9 cellular contexts compared by ENCODE assay signal in genomic region chr22:44667829-44668189, GRCh38. TPM values are rescaled to one million over a fixed set of nuclear protein-coding genes. Genes with fewer than 3 reads are reported as not detected.
DNase-seq lines count a peak whose midpoint lies in the region; ATAC-seq lines count a peak whose summit lies in the region.
"Had no signal": no experiment of that assay in that cellular context is flagged by ENCODE, and none has a peak within 500 bp of the region (broad histone marks: within the 10 kb centered on the region; RNA-seq: fewer than 3 reads in every experiment).

No MANE protein-coding gene starts in this region.

- no peak overlapping the region for H2BK120ac ChIP-seq in neuronal stem cell (ENCODE audit: low read depth, low read length)

- peak overlapping the region in 1 of 2 donors; percentile 33 for H3K9ac ChIP-seq in duodenal mucosa (ENCODE audit: low read depth in 1 of 2, low read length in 2 of 2)
- H3K9ac ChIP-seq in neuronal stem cell (ENCODE audit: low read depth, low read length, poor library complexity): no peak overlapping the region

- peak; percentile 24 for DNase-seq in stimulated activated CD4-positive, alpha-beta T cell treated with anti-CD3 and anti-CD28 coated beads, Interleukin-12 subunit alpha, Interleukin-12 subunit beta, amount 100 ng/mL, for 4 hours
- no peak for DNase-seq in stimulated activated CD4-positive, alpha-beta T cell treated with anti-CD3 and anti-CD28 coated beads, Interleukin-2, amount 100 ng/mL, for 48 hours
- no peak for DNase-seq in neuronal stem cell (ENCODE audit: low spot score)
- no peak for DNase-seq in 8988T
- DNase-seq in DMS153 (lab: John Stamatoyannopoulos, UW): no peak
- DNase-seq in NCI-H187 (lab: John Stamatoyannopoulos, UW): no peak
- DNase-seq: Karpas-422 had no signal

- H3K23ac ChIP-seq in neuronal stem cell (ENCODE audit: low read depth, low read length, poor library complexity): no peak overlapping the region

- no peak overlapping the region for H3K4ac ChIP-seq in neuronal stem cell (ENCODE audit: low read length)

- H3K9me3 ChIP-seq in duodenal mucosa (ENCODE audit: control insufficient read depth in 1 of 2, low read length in 2 of 2) (no peaks in the 10 kb centered on the region), neuronal stem cell (replicated peaks in 1 of 2; ENCODE audit: control insufficient read depth in 2 of 2, insufficient read depth in 1 of 2, low read depth in 1 of 2, low read length in 2 of 2) (peaks cover 0 to 3% of the 10 kb centered on the region in 2 donors)

- peaks cover 2% of the 10 kb centered on the region for H3K79me1 ChIP-seq in neuronal stem cell (ENCODE audit: low read depth, low read length)

- no peak overlapping the region for H2BK5ac ChIP-seq in neuronal stem cell (ENCODE audit: low read length)

- H2BK15ac ChIP-seq in neuronal stem cell (ENCODE audit: low read length): peak overlapping the region; percentile 90

- H2BK12ac ChIP-seq in neuronal stem cell (ENCODE audit: low read length): no peak overlapping the region

- WGBS in neuronal stem cell (ENCODE audit: extremely low coverage in 2 of 2, insufficient read length in 2 of 2, insufficient replicate concordance in 1 of 2), 2 donors: no CpG with 5 or more reads among the region's 8 CpGs

- H3K4me3 ChIP-seq in duodenal mucosa (ENCODE audit: low read depth in 1 of 2, low read length in 2 of 2) (peak overlapping the region; percentile 22 to 33), neuronal stem cell (ENCODE audit: low read length in 2 of 2) (peak overlapping the region in 1 of 2 donors; percentile 82)

- H3K4me1 ChIP-seq in duodenal mucosa (ENCODE audit: control insufficient read depth in 1 of 2, insufficient read depth in 2 of 2, low read length in 2 of 2) (peaks cover 12 to 25% of the 10 kb centered on the region in 2 donors), neuronal stem cell (ENCODE audit: control insufficient read depth in 2 of 2, insufficient read depth in 1 of 2, low read depth in 1 of 2, low read length in 2 of 2) (peaks cover 9% of the 10 kb centered on the region in 2 donors)

- no peak overlapping the region for H3K14ac ChIP-seq in neuronal stem cell (ENCODE audit: low read length)

- no peak overlapping the region for H4K8ac ChIP-seq in neuronal stem cell (ENCODE audit: low read depth, low read length)

- peak overlapping the region; percentile 82 for H2AFZ ChIP-seq in neuronal stem cell (ENCODE audit: low read length)

- H3K36me3 ChIP-seq in duodenal mucosa (ENCODE audit: control insufficient read depth in 1 of 2, insufficient read depth in 2 of 2, low read length in 2 of 2) (no peaks in the 10 kb centered on the region), neuronal stem cell (replicated peaks in 1 of 2; ENCODE audit: control insufficient read depth in 2 of 2, insufficient read depth in 2 of 2, low read length in 2 of 2) (no peaks in the 10 kb centered on the region)

- peaks cover 27 to 33% of the 10 kb centered on the region in 2 donors for H3K27me3 ChIP-seq in duodenal mucosa (ENCODE audit: control insufficient read depth in 1 of 2, insufficient read depth in 2 of 2, low read length in 2 of 2)
- H3K27me3 ChIP-seq in neuronal stem cell (ENCODE audit: control insufficient read depth in 3 of 3, insufficient read depth in 3 of 3, low read depth in 1 of 3, low read length in 3 of 3): peaks cover 0 to 50% (median 0%) of the 10 kb centered on the region in 3 experiments

- H4K91ac ChIP-seq in neuronal stem cell (ENCODE audit: low read depth, low read length, poor library complexity): peak overlapping the region; percentile 86

- peak overlapping the region; percentile 32 for H3K27ac ChIP-seq in duodenal mucosa (ENCODE audit: low read depth, low read length)
- H3K27ac ChIP-seq in neuronal stem cell (replicated peaks; ENCODE audit: low read length): no peak overlapping the region

- H2AK5ac ChIP-seq in neuronal stem cell (ENCODE audit: low read depth, low read length): peak overlapping the region; percentile 64

- ATAC-seq in GM21447 (IDR thresholded peaks at IDR 0.05; ENCODE audit: unreplicated experiment): no peak

- H3K18ac ChIP-seq in neuronal stem cell (ENCODE audit: low read length): peak overlapping the region; percentile 49

- peak overlapping the region; percentile 84 for H3K4me2 ChIP-seq in neuronal stem cell (ENCODE audit: insufficient read depth, low read length, poor library complexity, severe bottlenecking)

RNA-seq across cellular contexts. Expression of gene PRR5, which starts 34.2 kb away (rescaled TPM):
- polyA plus RNA-seq in neuronal stem cell (2013, experiment 1 of 2): 14.6 TPM
- polyA plus RNA-seq in neuronal stem cell (2013, experiment 2 of 2): 14.4 TPM
